In genomic region chr6:108168980-108169800, GRCh38 we compare ENCODE assay signal across 8 cellular contexts. TPM values are rescaled to one million over a fixed set of nuclear protein-coding genes. Genes with fewer than 3 reads are reported as not detected.
A peak's percentile ranks its signal among the peaks of the same experiment; 100 is the strongest.
DNase-seq lines count a peak whose midpoint lies in the region; ATAC-seq and TF ChIP-seq lines count a peak whose summit lies in the region.

No MANE protein-coding gene starts in this region.

- ATAC-seq in right lobe of liver (peak; percentile 33 to 57 (median 46)), thoracic aorta (ENCODE audit: insufficient number of reproducible peaks, low FRiP score, low read depth) (no peak)

- H3K4me3 ChIP-seq in breast epithelium (peak overlapping the region in 2 of 3 donors; percentile 33 to 59), right lobe of liver (no peak overlapping the region), thoracic aorta (peak overlapping the region; percentile 49), foreskin fibroblast (ENCODE audit: low read depth in 1 of 2, low read length in 2 of 2) (no peak overlapping the region), prostate gland (no peak overlapping the region)

- DNase-seq in breast epithelium (ENCODE audit: low spot score in 2 of 2) (no peak), MCF 10A (ENCODE audit: unreplicated experiment) (no peak), right lobe of liver (peak in 1 of 3 donors; percentile 38), thoracic aorta (ENCODE audit: low spot score) (no peak), foreskin fibroblast (no peak), superior temporal gyrus (ENCODE audit: extremely low spot score) (no peak), prostate gland (ENCODE audit: low spot score) (no peak)

- TF ChIP-seq CTCF in breast epithelium (IDR thresholded peaks at IDR 0.05) (no peak), MCF 10A (IDR thresholded peaks at IDR 0.05; ENCODE audit: unreplicated experiment) (no peak), right lobe of liver (IDR thresholded peaks at IDR 0.05) (no peak), thoracic aorta (IDR thresholded peaks at IDR 0.05) (no peak), foreskin fibroblast (IDR thresholded peaks at IDR 0.05; ENCODE audit: low read depth, low read length) (no peak), prostate gland (IDR thresholded peaks at IDR 0.05) (no peak)

- no peak for TF ChIP-seq POLR2A in breast epithelium (IDR thresholded peaks at IDR 0.05)
- no peak for TF ChIP-seq POLR2A in right lobe of liver (IDR thresholded peaks at IDR 0.05)
- no peak for TF ChIP-seq POLR2A in prostate gland (IDR thresholded peaks at IDR 0.05)

- no peaks in the 10 kb centered on the region for H3K36me3 Mint-ChIP-seq in MCF 10A (ENCODE audit: insufficient read depth, unreplicated experiment)
- H3K36me3 Mint-ChIP-seq in activated naive CD8-positive, alpha-beta T cell = peaks cover 3% of the 10 kb centered on the region

- intact Hi-C loops in breast epithelium (cut with DNase I; ENCODE audit: low total_unique reads) = no loop called here
- intact Hi-C loops in MCF 10A (cut with micrococcal nuclease) = no loop called here
- intact Hi-C loops in right lobe of liver (cut with DNase I) = no loop called here
- intact Hi-C loops in prostate gland (cut with DNase I) = no loop called here

- H3K27me3 Mint-ChIP-seq in MCF 10A (ENCODE audit: insufficient read depth, unreplicated experiment) = peaks cover 25% of the 10 kb centered on the region
- peaks cover 50% of the 10 kb centered on the region for H3K27me3 Mint-ChIP-seq in activated naive CD8-positive, alpha-beta T cell

- H3K4me1 Mint-ChIP-seq in MCF 10A (ENCODE audit: insufficient read depth, unreplicated experiment) = no peaks in the 10 kb centered on the region
- peaks cover 43% of the 10 kb centered on the region for H3K4me1 Mint-ChIP-seq in activated naive CD8-positive, alpha-beta T cell (ENCODE audit: low read depth)

- H3K9me3 ChIP-seq in breast epithelium (no peaks in the 10 kb centered on the region), right lobe of liver (no peaks in the 10 kb centered on the region), thoracic aorta (no peaks in the 10 kb centered on the region), prostate gland (no peaks in the 10 kb centered on the region)

- POLR2A ChIA-PET in MCF 10A (lab: Yijun Ruan, JAX) = no interaction called here

- H3K36me3 ChIP-seq in breast epithelium (no peaks in the 10 kb centered on the region), right lobe of liver (no peaks in the 10 kb centered on the region), thoracic aorta (no peaks in the 10 kb centered on the region), prostate gland (no peaks in the 10 kb centered on the region)

- BruUV-seq in MCF 10A (replicated peaks; lab: Mats Ljungman, UMichigan) = no TSS peak

- H3K27me3 ChIP-seq in breast epithelium (peaks cover 13 to 84% of the 10 kb centered on the region in 2 donors), right lobe of liver (peaks cover 6 to 37% of the 10 kb centered on the region in 2 donors), thoracic aorta (replicated peaks; ENCODE audit: insufficient read depth) (peaks cover 42% of the 10 kb centered on the region), prostate gland (replicated peaks; ENCODE audit: insufficient read depth) (peaks cover 77% of the 10 kb centered on the region)

- WGBS in right lobe of liver (ENCODE audit: insufficient coverage, low coverage, low lambda C conversion rate, missing lambda C conversion rate) = 8% methylated on average over 16 of the region's 44 CpGs
- 8% methylated on average over 39 of the region's 44 CpGs for WGBS in prostate gland

- H3K9me3 Mint-ChIP-seq in MCF 10A (ENCODE audit: unreplicated experiment) = no peaks in the 10 kb centered on the region
- H3K9me3 Mint-ChIP-seq in activated naive CD8-positive, alpha-beta T cell (ENCODE audit: low read depth) = peaks cover 4% of the 10 kb centered on the region

- no peak overlapping the region for H3K27ac Mint-ChIP-seq in MCF 10A (ENCODE audit: low read depth, unreplicated experiment)
- no peak overlapping the region for H3K27ac Mint-ChIP-seq in activated naive CD8-positive, alpha-beta T cell

- H3K4me3 Mint-ChIP-seq in MCF 10A (ENCODE audit: unreplicated experiment) = no peak overlapping the region
- peak overlapping the region; percentile 76 for H3K4me3 Mint-ChIP-seq in activated naive CD8-positive, alpha-beta T cell

- CTCF ChIA-PET in MCF 10A (lab: Yijun Ruan, JAX) = no interaction called here

- H3K4me1 ChIP-seq in breast epithelium (peaks cover 11 to 36% of the 10 kb centered on the region in 2 donors), right lobe of liver (peaks cover 0 to 21% (median 0%) of the 10 kb centered on the region in 4 donors), thoracic aorta (ENCODE audit: control insufficient read depth in 1 of 2, low read depth in 2 of 2) (peaks cover 26 to 45% of the 10 kb centered on the region in 2 donors), prostate gland (replicated peaks) (peaks cover 3% of the 10 kb centered on the region)

- H3K27ac ChIP-seq in breast epithelium = no peak overlapping the region
- no peak overlapping the region for H3K27ac ChIP-seq in right lobe of liver
- H3K27ac ChIP-seq in thoracic aorta = no peak overlapping the region
- H3K27ac ChIP-seq in prostate gland = no peak overlapping the region

RNA-seq across cellular contexts. Expression of gene NR2E1, which starts 3.4 kb away (rescaled TPM):
- total RNA-seq in breast epithelium = under 1 TPM in 1 of 3 donors, not detected in 2; 0.33 TPM
- not detected in 2 replicates for total RNA-seq in MCF 10A (2022)
- total RNA-seq in right lobe of liver = not detected
- total RNA-seq in thoracic aorta = not detected
- under 1 TPM in 1 of 2 donors, not detected in 1; 0.91 TPM for total RNA-seq in prostate gland

Comparison
In these comparisons a context has a peak if more than half of its experiments do, and no peak if none do; other contexts are left out.
1. H3K4me3 ChIP-seq: peak in breast epithelium (2 of 3) and thoracic aorta (single experiment); none in right lobe of liver (0 of 3), foreskin fibroblast (0 of 2) and prostate gland (0 of 2).